In the genomic region with DNA sequence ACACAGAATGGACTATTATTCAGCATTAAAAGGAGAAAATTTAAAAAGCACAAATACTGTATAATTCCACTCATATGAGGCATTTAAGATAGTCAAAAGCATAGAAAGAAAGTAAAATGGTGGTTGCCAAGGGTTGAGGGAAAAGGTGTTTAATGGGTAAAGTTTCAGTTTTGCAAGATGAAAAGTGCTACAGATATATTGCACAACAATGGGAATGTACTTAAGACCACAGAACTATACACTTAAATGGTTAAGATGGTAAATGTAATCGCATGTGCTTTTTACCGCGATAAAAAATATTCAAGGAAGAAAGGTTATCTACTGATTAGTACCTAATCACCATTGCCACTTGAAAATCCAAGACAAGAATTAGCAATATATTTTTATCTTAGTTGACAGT, we compare ENCODE assay signal across 26 cellular contexts.
"Had no signal": no experiment of that assay in that cellular context is flagged by ENCODE, and none has a peak within 500 bp of the region (broad histone marks: within the 10 kb centered on the region; RNA-seq: fewer than 3 reads in every experiment).

No MANE protein-coding gene starts in this region.

- H3K9me3 ChIP-seq: gastrocnemius medialis, heart left ventricle, ovary, stomach, thyroid gland, vagina had no signal

- H3K79me2 ChIP-seq: hepatocyte had no signal

- ATAC-seq: effector memory CD8-positive, alpha-beta T cell; gastrocnemius medialis; heart left ventricle; left lobe of liver; natural killer cell; sciatic nerve; stimulated activated effector memory CD8-positive, alpha-beta T cell treated with anti-CD3 and anti-CD28 coated beads, Interleukin-12 subunit alpha, Interleukin-12 subunit beta, amount 100 ng/mL, for 72 hours had no signal

- H3K27me3 ChIP-seq: gastrocnemius medialis, heart left ventricle, hepatocyte, ovary, stomach, thyroid gland, vagina had no signal

- H3K4me1 ChIP-seq: thyroid gland, vagina had no signal

- H2AFZ ChIP-seq: hepatocyte had no signal

- H3K27ac ChIP-seq: heart left ventricle, hepatocyte, ovary, stomach, thyroid gland, vagina had no signal

- H3K4me3 ChIP-seq: gastrocnemius medialis, heart left ventricle, hepatocyte, lung, ovary, smooth muscle cell, stomach, thyroid gland, vagina had no signal

- FAIRE-seq: endometrium had no signal

- H3K4me2 ChIP-seq: hepatocyte, smooth muscle cell had no signal

- DNase-seq: cortex of kidney; effector memory CD8-positive, alpha-beta T cell; erythroblast; foreskin fibroblast; gastrocnemius medialis; heart left ventricle; islet precursor cell; natural killer cell; occipital lobe; ovary; retina; stimulated activated CD4-positive, alpha-beta T cell treated with anti-CD3 and anti-CD28 coated beads, Interleukin-12 subunit alpha, Interleukin-12 subunit beta, amount 100 ng/mL, for 4 hours; stimulated activated CD4-positive, alpha-beta T cell treated with anti-CD3 and anti-CD28 coated beads, Interleukin-1b, Interleukin-23, amount 100 ng/mL, for 48 hours; stimulated activated CD4-positive, alpha-beta T cell treated with anti-CD3 and anti-CD28 coated beads, Interleukin-4, amount 100 ng/mL, for 1 hour; stimulated activated naive CD4-positive, alpha-beta T cell treated with Interleukin-2 at 50 U/mL for 16 hours; stomach; thyroid gland; trophoblast cell had no signal

- H3K36me3 ChIP-seq: gastrocnemius medialis, heart left ventricle, ovary, stomach, thyroid gland, vagina had no signal
